8 cellular contexts compared by ENCODE assay signal in the genomic region with DNA sequence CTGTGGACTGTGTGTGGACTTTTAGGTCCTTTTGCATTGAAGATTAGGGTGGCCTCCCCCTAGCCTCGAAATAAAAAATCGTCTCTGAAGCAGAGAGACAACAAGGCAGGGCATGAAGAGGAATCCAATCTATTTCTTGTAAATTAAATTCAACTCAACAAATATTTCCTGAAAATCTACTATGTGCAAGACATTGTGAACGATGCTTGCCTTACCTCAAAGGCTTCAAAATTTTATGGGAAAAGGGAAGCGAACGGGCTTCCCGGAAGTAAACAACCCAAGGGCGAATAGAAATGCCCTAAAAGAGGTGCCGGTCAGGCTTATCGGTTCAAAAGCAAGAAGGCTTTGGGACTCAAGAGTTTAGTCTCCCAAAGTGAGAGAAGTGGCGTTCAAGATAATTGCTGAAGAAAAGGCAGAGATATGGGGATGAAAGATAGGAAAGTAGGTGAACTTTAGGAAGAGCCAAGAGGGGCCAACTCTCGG. TPM values are rescaled to one million over a fixed set of nuclear protein-coding genes. Genes with fewer than 3 reads are reported as not detected.
DNase-seq lines count a peak whose midpoint lies in the region; ATAC-seq and TF ChIP-seq lines count a peak whose summit lies in the region.

No MANE protein-coding gene starts in this region.

- peak overlapping the region; percentile 72 for H3K9ac ChIP-seq in SU-DHL-6 (ENCODE audit: low read length)

- no peaks in the 10 kb centered on the region for H3K36me3 ChIP-seq in SU-DHL-6 (ENCODE audit: low read length)

- no peaks in the 10 kb centered on the region for H3K27me3 ChIP-seq in SU-DHL-6 (ENCODE audit: low read length)

- H3K27ac ChIP-seq in SU-DHL-6 (ENCODE audit: low read depth, low read length), result peak overlapping the region; percentile 70

- H3K4me3 ChIP-seq in SU-DHL-6 (ENCODE audit: insufficient read depth, low read length, poor library complexity, severe bottlenecking), result peak overlapping the region; percentile 83
- H3K4me3 ChIP-seq in fibroblast of the aortic adventitia (ENCODE audit: low read depth, low read length), result peak overlapping the region; percentile 85

- peaks cover 55% of the 10 kb centered on the region for H3K79me2 ChIP-seq in SU-DHL-6 (ENCODE audit: insufficient read depth, low read length)

- peak overlapping the region; percentile 87 for H3K4me2 ChIP-seq in SU-DHL-6 (ENCODE audit: low read depth, low read length, poor library complexity, severe bottlenecking)

- DNase-seq in DMS53 (lab: John Stamatoyannopoulos, UW) (peak; percentile 71), DMS53 treated with DMSO at 0.1 percent for 48 hours (lab: John Stamatoyannopoulos, UW; ENCODE audit: unreplicated experiment) (no peak), fibroblast of the aortic adventitia (ENCODE audit: low read depth) (peak; percentile 44), renal cortical epithelial cell (ENCODE audit: low read depth) (peak; percentile 44)
- no peak for DNase-seq in NK-92 treated with Interleukin-12 subunit alpha and Interleukin-12 subunit beta, amount 100 ng/mL, for 24 hours (lab: John Stamatoyannopoulos, UW)
- DNase-seq in activated CD4-positive, CD25-positive, alpha-beta regulatory T cell (lab: John Stamatoyannopoulos, UW), result no peak

- H4K20me1 ChIP-seq in SU-DHL-6 (ENCODE audit: low read depth, low read length), result no peaks in the 10 kb centered on the region

- ATAC-seq in HG03354 (IDR thresholded peaks at IDR 0.05; ENCODE audit: poor library complexity, severe bottlenecking, unreplicated experiment), result peak; percentile 1

- H3K9me3 ChIP-seq in SU-DHL-6 (ENCODE audit: insufficient read depth, low read length), result no peaks in the 10 kb centered on the region

- H2AFZ ChIP-seq in SU-DHL-6 (ENCODE audit: low read depth, low read length, severe bottlenecking), result peak overlapping the region; percentile 86

- no peak for TF ChIP-seq CTCF in SU-DHL-6 (IDR thresholded peaks at IDR 0.05; ENCODE audit: insufficient read depth, low read length, poor library complexity, severe bottlenecking)
- no peak for TF ChIP-seq CTCF in fibroblast of the aortic adventitia (IDR thresholded peaks at IDR 0.05; ENCODE audit: insufficient read depth, low read length)

- H3F3A ChIP-seq in SU-DHL-6 (ENCODE audit: insufficient read depth), result peaks cover 17% of the 10 kb centered on the region

- no peaks in the 10 kb centered on the region for H3K9me2 ChIP-seq in SU-DHL-6 (replicated peaks; ENCODE audit: insufficient read depth, low read length)

RNA-seq across cellular contexts. Expression of gene KIF24, which starts 0.5 kb away (rescaled TPM):
- total RNA-seq in fibroblast of the aortic adventitia (ENCODE audit: low replicate concordance), result 0.74 and 8.2 TPM in 2 replicates
- total RNA-seq in renal cortical epithelial cell, result 1.9 and 3.5 TPM in 2 replicates

RNA-seq across cellular contexts. Expression of gene NUDT2, which starts 0.8 kb away (rescaled TPM):
- total RNA-seq in fibroblast of the aortic adventitia (ENCODE audit: low replicate concordance) (18.4 and 22.0 TPM in 2 replicates), renal cortical epithelial cell (14.5 and 27.4 TPM in 2 replicates)

RNA-seq across cellular contexts. Expression of gene MYORG, which starts 48.2 kb away (rescaled TPM):
- total RNA-seq in fibroblast of the aortic adventitia (ENCODE audit: low replicate concordance) (0.90 and 1.3 TPM in 2 replicates), renal cortical epithelial cell (4.0 and 12.3 TPM in 2 replicates)

Comparison
In these comparisons a context has a peak if more than half of its experiments do, and no peak if none do; other contexts are left out.
1. DNase-seq: peak in DMS53 (single experiment), fibroblast of the aortic adventitia (single experiment) and renal cortical epithelial cell (single experiment); none in DMS53 treated with DMSO at 0.1 percent for 48 hours (single experiment), NK-92 treated with Interleukin-12 subunit alpha and Interleukin-12 subunit beta, amount 100 ng/mL, for 24 hours (single experiment) and activated CD4-positive, CD25-positive, alpha-beta regulatory T cell (0 of 4).